In the genomic region with DNA sequence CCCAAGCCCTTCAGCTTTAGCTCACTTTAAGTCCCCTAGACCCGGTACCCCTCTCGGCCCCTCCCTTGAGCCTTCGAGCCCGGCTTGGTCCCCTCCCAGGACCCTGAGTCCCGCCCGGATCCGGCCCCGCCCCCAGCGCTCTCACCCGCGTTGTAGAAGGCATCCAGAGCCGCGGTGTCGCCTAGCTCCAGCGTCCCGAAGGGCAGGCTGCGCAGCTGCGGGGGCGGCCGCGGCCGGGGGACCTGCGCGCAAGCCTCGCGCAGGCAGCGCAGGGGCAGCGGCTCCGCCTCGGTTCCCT, we compare ENCODE assay signal across 8 cellular contexts. TPM values are rescaled to one million over a fixed set of nuclear protein-coding genes. Genes with fewer than 3 reads are reported as not detected.
DNase-seq lines count a peak whose midpoint lies in the region; ATAC-seq, FAIRE-seq and TF ChIP-seq lines count a peak whose summit lies in the region.

No MANE protein-coding gene starts in this region.

- peak overlapping the region; percentile 50 for H3K14ac ChIP-seq in trophoblast cell (ENCODE audit: low read length)

- ATAC-seq in heart right ventricle: peak; percentile 66 to 83 (median 78)

- H4K91ac ChIP-seq in trophoblast cell (ENCODE audit: low read depth, low read length): peak overlapping the region; percentile 60

- H3K27ac ChIP-seq in adipose tissue (ENCODE audit: low read depth, low read length) (peak overlapping the region; percentile 71), heart right ventricle (peak overlapping the region; percentile 97 to 100 (median 98)), trophoblast cell (ENCODE audit: low read depth, low read length) (peak overlapping the region; percentile 60), urinary bladder (ENCODE audit: low read depth) (peak overlapping the region; percentile 91)

- H3K18ac ChIP-seq in trophoblast cell (ENCODE audit: low read length): peak overlapping the region; percentile 54

- H2AFZ ChIP-seq in Loucy (ENCODE audit: low read length): peak overlapping the region; percentile 81
- H2AFZ ChIP-seq in trophoblast cell (ENCODE audit: insufficient read depth, low read length, poor library complexity): peak overlapping the region; percentile 58

- peak overlapping the region; percentile 32 for H4K12ac ChIP-seq in trophoblast cell (ENCODE audit: low read depth, low read length)

- intact Hi-C loops in heart right ventricle (cut with DNase I): loop anchor here in 4 of 10 donors (1.0 to 5.0 kb wide), 4 partner anchors 23 to 63 kb away; partner anchors contain the start of gene TMEM222 (in 2 of the 4)

- no peak for FAIRE-seq in GM19239 (lab: Jason Lieb, UNC)

- no peak overlapping the region for H2BK12ac ChIP-seq in trophoblast cell (ENCODE audit: low read length)

- in situ Hi-C loops in ACHN (cut with HindIII; ENCODE audit: low pct_ligation_motif_present, low pct_unique_long_range_greater_than_20kb, low sequenced_read_pairs): no loop called here

- TF ChIP-seq CTCF in Loucy (conservative IDR thresholded peaks at IDR 0.05; ENCODE audit: low read length): no peak
- no peak for TF ChIP-seq CTCF in heart right ventricle (IDR thresholded peaks at IDR 0.05)

- peak; percentile 71 for DNase-seq in ACHN
- peak; percentile 71 for DNase-seq in GM19239 (ENCODE audit: insufficient read length, low spot score)
- DNase-seq in SW480 (ENCODE audit: low spot score): peak; percentile 82
- DNase-seq in heart right ventricle: peak; percentile 92 to 94
- DNase-seq in trophoblast cell: peak; percentile 81 to 88

- H3K4me3 ChIP-seq in Loucy (ENCODE audit: low read length, poor library complexity, severe bottlenecking): peak overlapping the region; percentile 83
- H3K4me3 ChIP-seq in heart right ventricle: peak overlapping the region; percentile 45 to 90 (median 77)
- H3K4me3 ChIP-seq in trophoblast cell (ENCODE audit: low read depth, low read length): peak overlapping the region; percentile 80
- peak overlapping the region; percentile 78 for H3K4me3 ChIP-seq in urinary bladder (ENCODE audit: low read depth, low read length)

- H2AK5ac ChIP-seq in trophoblast cell (ENCODE audit: low read length): no peak overlapping the region

- H3K9me3 ChIP-seq in Loucy (ENCODE audit: insufficient read depth, low read depth, low read length) (no peaks in the 10 kb centered on the region), heart right ventricle (no peaks in the 10 kb centered on the region), trophoblast cell (ENCODE audit: insufficient read depth, low read depth, low read length) (peaks cover 5% of the 10 kb centered on the region)

- H3K36me3 ChIP-seq in Loucy (ENCODE audit: insufficient read depth, low read length) (no peaks in the 10 kb centered on the region), heart right ventricle (peaks cover 6 to 39% (median 31%) of the 10 kb centered on the region in 9 donors), trophoblast cell (ENCODE audit: control insufficient read depth in 1 of 2, insufficient read depth in 2 of 2, low read length in 2 of 2) (peaks cover 2 to 8% of the 10 kb centered on the region in 2 experiments), urinary bladder (ENCODE audit: insufficient read depth) (no peaks in the 10 kb centered on the region)

- H4K20me1 ChIP-seq in Loucy (ENCODE audit: insufficient read depth, low read length, poor library complexity, severe bottlenecking): no peaks in the 10 kb centered on the region

- peaks cover 11% of the 10 kb centered on the region for H3K79me1 ChIP-seq in trophoblast cell (ENCODE audit: low read length)

- 0 to 1% (median 0%) methylated on average over 21 to 30 of the region's 30 CpGs for WGBS in adipose tissue, 3 donors
- 0 to 1% methylated on average over 30 of the region's 30 CpGs for WGBS in heart right ventricle, 2 donors
- WGBS in trophoblast cell (ENCODE audit: extremely low coverage, insufficient coverage, insufficient read length): no CpG with 5 or more reads among the region's 30 CpGs
- under 1% methylated on average over 30 of the region's 30 CpGs for WGBS in urinary bladder

- peak overlapping the region; percentile 63 for H4K8ac ChIP-seq in trophoblast cell (ENCODE audit: low read depth, low read length)

- H3K9ac ChIP-seq in Loucy (ENCODE audit: low read depth, low read length, poor library complexity, severe bottlenecking): peak overlapping the region; percentile 72
- H3K9ac ChIP-seq in trophoblast cell (ENCODE audit: low read length): peak overlapping the region; percentile 37

- peaks cover 26% of the 10 kb centered on the region for H3K4me1 ChIP-seq in Loucy (ENCODE audit: insufficient read depth, low read length, poor library complexity, severe bottlenecking)
- H3K4me1 ChIP-seq in heart right ventricle: peaks cover 25 to 61% (median 41%) of the 10 kb centered on the region in 9 donors
- H3K4me1 ChIP-seq in trophoblast cell (ENCODE audit: control insufficient read depth in 1 of 2, insufficient read depth in 2 of 2, low read length in 2 of 2): peaks cover 17% of the 10 kb centered on the region in 2 experiments
- H3K4me1 ChIP-seq in urinary bladder (ENCODE audit: insufficient read depth): no peaks in the 10 kb centered on the region

- H3K79me2 ChIP-seq in Loucy (ENCODE audit: insufficient read depth, low read length): no peaks in the 10 kb centered on the region
- peaks cover 1% of the 10 kb centered on the region for H3K79me2 ChIP-seq in trophoblast cell (ENCODE audit: control insufficient read depth, insufficient read depth, low read length, poor library complexity)

- no peaks in the 10 kb centered on the region for H3K9me2 ChIP-seq in Loucy (replicated peaks; ENCODE audit: low read depth, low read length)

- H3F3A ChIP-seq in Loucy (ENCODE audit: low read depth): no peaks in the 10 kb centered on the region

- no peak overlapping the region for H3K23ac ChIP-seq in trophoblast cell (ENCODE audit: low read length)

- H3K4me2 ChIP-seq in Loucy (ENCODE audit: low read depth, low read length, poor library complexity, severe bottlenecking): peak overlapping the region; percentile 88
- peak overlapping the region; percentile 74 for H3K4me2 ChIP-seq in trophoblast cell (ENCODE audit: low read length)

- H2BK120ac ChIP-seq in trophoblast cell (ENCODE audit: insufficient read depth, low read length, poor library complexity): no peak overlapping the region

- H2BK5ac ChIP-seq in trophoblast cell (ENCODE audit: low read depth, low read length, poor library complexity): no peak overlapping the region

- H3K4ac ChIP-seq in trophoblast cell (ENCODE audit: low read depth, low read length): no peak overlapping the region

- H3K27me3 ChIP-seq in Loucy (ENCODE audit: insufficient read depth, low read length, poor library complexity, severe bottlenecking) (no peaks in the 10 kb centered on the region), heart right ventricle (no peaks in the 10 kb centered on the region), trophoblast cell (ENCODE audit: insufficient read depth, low read length) (peaks cover 4% of the 10 kb centered on the region)

RNA-seq across cellular contexts. Expression of gene MAP3K6, which starts 0.7 kb away (rescaled TPM):
- polyA plus RNA-seq in adipose tissue (10 to 100 TPM; 16.5 to 93.0 (median 56.0) TPM), heart right ventricle (100 to 1,000 TPM in 1 of 2 donors, 10 to 100 TPM in 1; 58.5 to 179 TPM), urinary bladder (83.3 TPM)
- total RNA-seq in heart right ventricle (10 to 100 TPM; 18.6 to 71.1 (median 27.1) TPM), urinary bladder (10.1 TPM)
- 17.1 and 19.6 TPM in 2 replicates for polyA plus RNA-seq in trophoblast cell (2013)

RNA-seq across cellular contexts. Expression of gene FCN3, which starts 8.6 kb away (rescaled TPM):
- 100 to 1,000 TPM in 1 of 3 donors, 10 to 100 TPM in 1, 1 to 10 TPM in 1; 8.8 to 133 (median 63.9) TPM for polyA plus RNA-seq in adipose tissue
- 100 to 1,000 TPM in 1 of 10 donors, 10 to 100 TPM in 3, 1 to 10 TPM in 6; 1.6 to 161 (median 4.2) TPM for total RNA-seq in heart right ventricle
- polyA plus RNA-seq in heart right ventricle: 100 to 1,000 TPM; 124 to 210 TPM
- not detected in 2 replicates for polyA plus RNA-seq in trophoblast cell (2013)
- total RNA-seq in urinary bladder: not detected
- polyA plus RNA-seq in urinary bladder: 4.5 TPM

RNA-seq across cellular contexts. Expression of gene CD164L2, which starts 17.1 kb away (rescaled TPM):
- polyA plus RNA-seq in adipose tissue: under 1 TPM in 2 of 3 donors, not detected in 1; 0.07 to 0.61 TPM
- total RNA-seq in heart right ventricle: not detected
- not detected for polyA plus RNA-seq in heart right ventricle
- 0.03 TPM in 1 of 2 replicates, not detected in the other for polyA plus RNA-seq in trophoblast cell (2013)
- total RNA-seq in urinary bladder: not detected
- polyA plus RNA-seq in urinary bladder: 0.06 TPM

RNA-seq across cellular contexts. Expression of gene SYTL1, which starts 24.2 kb away (rescaled TPM):
- polyA plus RNA-seq in adipose tissue (100 to 1,000 TPM in 1 of 3 donors, 10 to 100 TPM in 1, under 1 TPM in 1; 0.67 to 104 (median 12.5) TPM), heart right ventricle (1 to 10 TPM in 1 of 2 donors, under 1 TPM in 1; 0.46 to 2.5 TPM), urinary bladder (31.0 TPM)
- total RNA-seq in heart right ventricle (1 to 10 TPM in 2 of 10 donors, under 1 TPM in 8; 0.30 to 4.3 (median 0.68) TPM), urinary bladder (12.8 TPM)
- polyA plus RNA-seq in trophoblast cell (2013): 18.2 and 20.4 TPM in 2 replicates

RNA-seq across cellular contexts. Expression of gene GPR3, which starts 26.4 kb away (rescaled TPM):
- polyA plus RNA-seq in adipose tissue (1 to 10 TPM in 1 of 3 donors, under 1 TPM in 2; 0.43 to 1.2 (median 0.94) TPM), heart right ventricle (1 to 10 TPM in 1 of 2 donors, under 1 TPM in 1; 0.29 to 3.4 TPM), urinary bladder (1.8 TPM)
- total RNA-seq in heart right ventricle (1 to 10 TPM in 2 of 10 donors, under 1 TPM in 7, not detected in 1; 0.27 to 2.0 (median 0.42) TPM), urinary bladder (0.16 TPM)
- polyA plus RNA-seq in trophoblast cell (2013): 0.47 and 0.60 TPM in 2 replicates

Comparison
In these comparisons a context has a peak if more than half of its experiments do, and no peak if none do; other contexts are left out.
1. Peak in every context shown above with its lines: DNase-seq, ATAC-seq, H3K4me3 ChIP-seq and H3K27ac ChIP-seq.